ENCODE assay signal across 14 cellular contexts in the genomic region with DNA sequence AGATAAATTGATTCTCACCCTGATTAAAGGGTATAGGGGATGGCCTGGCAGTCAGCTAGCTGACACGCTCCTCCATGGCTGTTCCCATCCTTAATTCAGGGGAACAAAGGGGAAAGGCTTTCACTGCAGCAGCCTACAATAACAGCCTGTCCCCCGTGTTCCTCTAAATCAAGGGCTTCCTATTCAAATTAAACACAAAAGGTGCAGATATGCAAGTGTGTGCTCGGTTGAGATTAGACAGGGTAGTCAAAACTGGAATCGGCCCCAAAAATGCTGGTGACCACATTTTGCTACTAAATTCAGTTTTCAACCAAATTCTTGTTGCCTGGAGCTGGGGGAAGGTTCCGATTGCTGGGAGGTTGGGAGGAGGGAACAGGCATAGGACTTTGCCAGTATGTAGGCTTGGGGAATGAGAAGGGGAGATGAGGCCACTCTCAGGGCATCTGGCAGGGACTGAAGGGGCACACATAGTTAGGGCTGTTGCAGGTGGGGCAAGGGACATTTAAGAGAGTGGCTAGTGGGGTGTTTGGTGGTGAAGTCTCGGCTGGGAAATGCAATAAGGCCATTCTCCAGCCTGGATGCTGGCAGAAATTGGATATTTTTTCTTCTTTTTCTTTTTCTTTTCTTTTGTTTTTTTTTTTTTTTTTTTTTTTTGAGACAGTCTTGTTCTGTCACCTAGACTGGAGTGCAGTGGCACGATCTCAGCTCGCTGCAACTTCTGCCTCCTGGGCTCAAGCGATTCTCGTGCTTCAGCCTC. TPM values are rescaled to one million over a fixed set of nuclear protein-coding genes. Genes with fewer than 3 reads are reported as not detected.
DNase-seq lines count a peak whose midpoint lies in the region; ATAC-seq and TF ChIP-seq lines count a peak whose summit lies in the region.
"Had no signal": no experiment of that assay in that cellular context is flagged by ENCODE, and none has a peak within 500 bp of the region (broad histone marks: within the 10 kb centered on the region; RNA-seq: fewer than 3 reads in every experiment).

No MANE protein-coding gene starts in this region.

- H3K27ac ChIP-seq in lower lobe of right lung (peak overlapping the region; percentile 68), heart left ventricle (peak overlapping the region in 1 of 12 donors; percentile 89)
- H3K27ac ChIP-seq: GM23248, left ventricle myocardium inferior, prostate gland, uterus had no signal

- TF ChIP-seq POLR2A in heart left ventricle (IDR thresholded peaks at IDR 0.05) = no peak

- DNase-seq in lower lobe of right lung = no peak
- no peak for DNase-seq in H4 (ENCODE audit: low spot score)
- DNase-seq in hippocampal formation (lab: John Stamatoyannopoulos, UW) = no peak
- DNase-seq in ecto neural progenitor cell (ENCODE audit: low spot score) = no peak
- no peak for DNase-seq in heart left ventricle
- DNase-seq: activated CD8-positive, alpha-beta memory T cell treated with anti-CD3 and anti-CD28 coated beads, Interleukin-2, amount 50 U/mL, for 4 hours; GM23248; left ventricle myocardium inferior; NCI-H526 treated with DMSO at 0.1 percent for 48 hours; uterus had no signal

- H3K9me3 ChIP-seq in lower lobe of right lung = no peaks in the 10 kb centered on the region
- no peaks in the 10 kb centered on the region for H3K9me3 ChIP-seq in heart left ventricle
- H3K9me3 ChIP-seq: left ventricle myocardium inferior, prostate gland, uterus had no signal

- no peaks in the 10 kb centered on the region for H3K36me3 ChIP-seq in lower lobe of right lung
- no peaks in the 10 kb centered on the region for H3K36me3 ChIP-seq in heart left ventricle
- H3K36me3 ChIP-seq: left ventricle myocardium inferior, prostate gland, uterus had no signal

- H3K4me1 ChIP-seq in lower lobe of right lung (peaks cover 18% of the 10 kb centered on the region), heart left ventricle (peaks cover 0 to 45% (median 4%) of the 10 kb centered on the region in 12 donors)
- H3K4me1 ChIP-seq: prostate gland, uterus had no signal

- peak; percentile 43 for ATAC-seq in GM18868 (IDR thresholded peaks at IDR 0.05; ENCODE audit: unreplicated experiment)
- ATAC-seq in GM21723 (IDR thresholded peaks at IDR 0.05; ENCODE audit: unreplicated experiment) = peak; percentile 33
- ATAC-seq in HG03196 (IDR thresholded peaks at IDR 0.05; ENCODE audit: unreplicated experiment) = peak; percentile 24
- ATAC-seq in lower lobe of right lung = no peak
- ATAC-seq in heart left ventricle = no peak

- WGBS in heart left ventricle, 4 donors = 90 to 93% (median 92%) methylated on average over 10 of the region's 10 CpGs

- intact Hi-C loops in lower lobe of right lung (cut with DNase I) (no loop called here), heart left ventricle (cut with DNase I) (loop anchor here in 4 of 10 donors (2.0 to 5.0 kb wide), 4 partner anchors 27 to 117 kb away; no protein-coding TSS in a partner anchor)

- H3K4me3 ChIP-seq in lower lobe of right lung = no peak overlapping the region
- H3K4me3 ChIP-seq in heart left ventricle = no peak overlapping the region
- H3K4me3 ChIP-seq: GM23248, left ventricle myocardium inferior, prostate gland, uterus had no signal

- TF ChIP-seq CTCF in lower lobe of right lung (IDR thresholded peaks at IDR 0.05) = no peak
- no peak for TF ChIP-seq CTCF in heart left ventricle (IDR thresholded peaks at IDR 0.05)

- H3K27me3 ChIP-seq in lower lobe of right lung (ENCODE audit: low read depth) (no peaks in the 10 kb centered on the region), heart left ventricle (no peaks in the 10 kb centered on the region)
- H3K27me3 ChIP-seq: uterus had no signal

RNA-seq across cellular contexts. Expression of a gene that starts 32.9 kb away (rescaled TPM):
- 724 TPM for total RNA-seq in lower lobe of right lung
- total RNA-seq in H4 (2014; rRNA removed; shearing (Covaris generic)) = 39.9 and 40.5 TPM in 2 replicates
- 100 to 1,000 TPM in 4 of 9 donors, 10 to 100 TPM in 5; 27.8 to 165 (median 93.5) TPM for total RNA-seq in heart left ventricle
- 10 to 100 TPM; 66.7 to 82.4 TPM for polyA plus RNA-seq in heart left ventricle

Comparison
In these comparisons a context has a peak if more than half of its experiments do, and no peak if none do; other contexts are left out.
1. ATAC-seq: peak in GM18868 (single experiment), GM21723 (single experiment) and HG03196 (single experiment); none in lower lobe of right lung (0 of 2) and heart left ventricle (0 of 4).